In genomic region chr6:157088841-157089240, GRCh38 we compare ENCODE assay signal across 22 cellular contexts.
A peak's percentile ranks its signal among the peaks of the same experiment; 100 is the strongest.
DNase-seq lines count a peak whose midpoint lies in the region; ATAC-seq lines count a peak whose summit lies in the region.
"Had no signal": no experiment of that assay in that cellular context is flagged by ENCODE, and none has a peak within 500 bp of the region (broad histone marks: within the 10 kb centered on the region; RNA-seq: fewer than 3 reads in every experiment).

No MANE protein-coding gene starts in this region.

- peaks cover 14% of the 10 kb centered on the region for H3K4me1 Mint-ChIP-seq in stimulated activated naive CD8-positive, alpha-beta T cell treated with anti-CD3 and anti-CD28 coated beads, Interleukin-15, Interleukin-2, amounts not matched to agents 100 ng/mL and 50 ng/mL, for 24 hours (ENCODE audit: low read depth)
- peaks cover 5% of the 10 kb centered on the region for H3K4me1 Mint-ChIP-seq in stimulated activated naive CD8-positive, alpha-beta T cell treated with anti-CD3 and anti-CD28 coated beads, Interleukin-15, amount 100 ng/mL, for 72 hours
- peaks cover 23% of the 10 kb centered on the region for H3K4me1 Mint-ChIP-seq in activated T-helper 1 cell treated with anti-CD3 and anti-CD28 coated beads, Interleukin-12 subunit alpha, Interleukin-12 subunit beta, Interleukin-2, Interleukin-4 antibody, amounts not matched to agents 30 ng/mL and 10 ng/mL and 1 ng/mL, durations not matched to agents 14 hours and 24 hours and 36 hours (ENCODE audit: low read depth)

- no peak for DNase-seq in stimulated activated naive CD8-positive, alpha-beta T cell treated with anti-CD3 and anti-CD28 coated beads, Interleukin-15, amount 100 ng/mL, for 72 hours
- DNase-seq in dermis blood vessel endothelial cell (peak; percentile 67), myocyte (ENCODE audit: low read depth) (peak; percentile 36), Ammon's horn (ENCODE audit: low spot score) (no peak), hepatic stellate cell (ENCODE audit: low spot score) (no peak)
- DNase-seq in activated T-helper 1 cell treated with anti-CD3 and anti-CD28 coated beads, Interleukin-12 subunit alpha, Interleukin-12 subunit beta, Interleukin-2, Interleukin-4 antibody, amounts not matched to agents 30 ng/mL and 10 ng/mL and 1 ng/mL, durations not matched to agents 14 hours and 24 hours and 36 hours (ENCODE audit: low spot score) = no peak
- DNase-seq: activated CD8-positive, alpha-beta memory T cell treated with anti-CD3 and anti-CD28 coated beads for 24 hours; activated naive CD8-positive, alpha-beta T cell treated with anti-CD3 and anti-CD28 coated beads, Interleukin-2, amount 50 U/mL, for 24 hours; DMS153; effector CD8-positive, alpha-beta T cell; hippocampal formation; NCI-H1092 treated with DMSO at 0.1 percent for 48 hours; NCI-H2107; NCI-H82; nucleus accumbens; PC-9; stimulated activated naive B cell treated with anti-CD40 and anti-IgM and Interleukin-4, amounts not matched to agents 10 μg/mL and 1 μg/mL and 100 μg/mL, for 72 hours; T-helper 9 cell; tibial artery had no signal

- H3K9me3 Mint-ChIP-seq in stimulated activated naive CD8-positive, alpha-beta T cell treated with anti-CD3 and anti-CD28 coated beads, Interleukin-15, Interleukin-2, amounts not matched to agents 100 ng/mL and 50 ng/mL, for 24 hours = no peaks in the 10 kb centered on the region
- no peaks in the 10 kb centered on the region for H3K9me3 Mint-ChIP-seq in stimulated activated naive CD8-positive, alpha-beta T cell treated with anti-CD3 and anti-CD28 coated beads, Interleukin-15, amount 100 ng/mL, for 72 hours
- H3K9me3 Mint-ChIP-seq in activated T-helper 1 cell treated with anti-CD3 and anti-CD28 coated beads, Interleukin-12 subunit alpha, Interleukin-12 subunit beta, Interleukin-2, Interleukin-4 antibody, amounts not matched to agents 30 ng/mL and 10 ng/mL and 1 ng/mL, durations not matched to agents 14 hours and 24 hours and 36 hours = no peaks in the 10 kb centered on the region
- H3K9me3 Mint-ChIP-seq: activated naive CD8-positive, alpha-beta T cell treated with anti-CD3 and anti-CD28 coated beads, Interleukin-2, amount 50 U/mL, for 24 hours; stimulated activated naive B cell treated with anti-CD40 and anti-IgM and Interleukin-4, amounts not matched to agents 10 μg/mL and 1 μg/mL and 100 μg/mL, for 72 hours had no signal

- intact Hi-C loops in activated T-helper 1 cell treated with anti-CD3 and anti-CD28 coated beads, Interleukin-12 subunit alpha, Interleukin-12 subunit beta, Interleukin-2, Interleukin-4 antibody, amounts not matched to agents 30 ng/mL and 10 ng/mL and 1 ng/mL, durations not matched to agents 14 hours and 24 hours and 36 hours (cut with micrococcal nuclease) = loop anchor here (1.0 kb wide), 1 partner anchor 13 kb away; no protein-coding TSS in a partner anchor

- ATAC-seq in stimulated activated naive CD8-positive, alpha-beta T cell treated with anti-CD3 and anti-CD28 coated beads, Interleukin-15, amount 100 ng/mL, for 72 hours = no peak
- no peak for ATAC-seq in HG02938 (IDR thresholded peaks at IDR 0.05; ENCODE audit: unreplicated experiment)
- ATAC-seq: activated CD4-positive, CD25-positive, alpha-beta regulatory T cell treated with anti-CD3 and anti-CD28 coated beads, Interleukin-2, amount 50 U/mL, for 24 hours; activated naive CD8-positive, alpha-beta T cell treated with anti-CD3 and anti-CD28 coated beads, Interleukin-2, amount 50 U/mL, for 24 hours; stimulated activated naive B cell treated with anti-CD40 and anti-IgM and Interleukin-4, amounts not matched to agents 10 μg/mL and 1 μg/mL and 100 μg/mL, for 72 hours had no signal

- H3K36me3 Mint-ChIP-seq in stimulated activated naive CD8-positive, alpha-beta T cell treated with anti-CD3 and anti-CD28 coated beads, Interleukin-15, Interleukin-2, amounts not matched to agents 100 ng/mL and 50 ng/mL, for 24 hours (ENCODE audit: low read depth) = peaks cover 49% of the 10 kb centered on the region
- H3K36me3 Mint-ChIP-seq in activated T-helper 1 cell treated with anti-CD3 and anti-CD28 coated beads, Interleukin-12 subunit alpha, Interleukin-12 subunit beta, Interleukin-2, Interleukin-4 antibody, amounts not matched to agents 30 ng/mL and 10 ng/mL and 1 ng/mL, durations not matched to agents 14 hours and 24 hours and 36 hours (ENCODE audit: low read depth) = peaks cover 20% of the 10 kb centered on the region

- no peak overlapping the region for H3K4me3 Mint-ChIP-seq in stimulated activated naive CD8-positive, alpha-beta T cell treated with anti-CD3 and anti-CD28 coated beads, Interleukin-15, Interleukin-2, amounts not matched to agents 100 ng/mL and 50 ng/mL, for 24 hours
- no peak overlapping the region for H3K4me3 Mint-ChIP-seq in stimulated activated naive CD8-positive, alpha-beta T cell treated with anti-CD3 and anti-CD28 coated beads, Interleukin-15, amount 100 ng/mL, for 72 hours
- H3K4me3 Mint-ChIP-seq in activated T-helper 1 cell treated with anti-CD3 and anti-CD28 coated beads, Interleukin-12 subunit alpha, Interleukin-12 subunit beta, Interleukin-2, Interleukin-4 antibody, amounts not matched to agents 30 ng/mL and 10 ng/mL and 1 ng/mL, durations not matched to agents 14 hours and 24 hours and 36 hours = no peak overlapping the region
- H3K4me3 Mint-ChIP-seq: activated naive CD8-positive, alpha-beta T cell treated with anti-CD3 and anti-CD28 coated beads, Interleukin-2, amount 50 U/mL, for 24 hours; stimulated activated naive B cell treated with anti-CD40 and anti-IgM and Interleukin-4, amounts not matched to agents 10 μg/mL and 1 μg/mL and 100 μg/mL, for 72 hours had no signal

- no peaks in the 10 kb centered on the region for H3K27me3 Mint-ChIP-seq in stimulated activated naive CD8-positive, alpha-beta T cell treated with anti-CD3 and anti-CD28 coated beads, Interleukin-15, Interleukin-2, amounts not matched to agents 100 ng/mL and 50 ng/mL, for 24 hours
- H3K27me3 Mint-ChIP-seq in stimulated activated naive CD8-positive, alpha-beta T cell treated with anti-CD3 and anti-CD28 coated beads, Interleukin-15, amount 100 ng/mL, for 72 hours = no peaks in the 10 kb centered on the region
- H3K27me3 Mint-ChIP-seq in activated T-helper 1 cell treated with anti-CD3 and anti-CD28 coated beads, Interleukin-12 subunit alpha, Interleukin-12 subunit beta, Interleukin-2, Interleukin-4 antibody, amounts not matched to agents 30 ng/mL and 10 ng/mL and 1 ng/mL, durations not matched to agents 14 hours and 24 hours and 36 hours (ENCODE audit: insufficient read depth) = no peaks in the 10 kb centered on the region
- H3K27me3 Mint-ChIP-seq: activated naive CD8-positive, alpha-beta T cell treated with anti-CD3 and anti-CD28 coated beads, Interleukin-2, amount 50 U/mL, for 24 hours; stimulated activated naive B cell treated with anti-CD40 and anti-IgM and Interleukin-4, amounts not matched to agents 10 μg/mL and 1 μg/mL and 100 μg/mL, for 72 hours had no signal

- H3K27ac Mint-ChIP-seq in stimulated activated naive CD8-positive, alpha-beta T cell treated with anti-CD3 and anti-CD28 coated beads, Interleukin-15, Interleukin-2, amounts not matched to agents 100 ng/mL and 50 ng/mL, for 24 hours = peak overlapping the region; percentile 10
- peak overlapping the region in 1 of 2 donors; percentile 43 for H3K27ac Mint-ChIP-seq in stimulated activated naive CD8-positive, alpha-beta T cell treated with anti-CD3 and anti-CD28 coated beads, Interleukin-15, amount 100 ng/mL, for 72 hours
- no peak overlapping the region for H3K27ac Mint-ChIP-seq in activated T-helper 1 cell treated with anti-CD3 and anti-CD28 coated beads, Interleukin-12 subunit alpha, Interleukin-12 subunit beta, Interleukin-2, Interleukin-4 antibody, amounts not matched to agents 30 ng/mL and 10 ng/mL and 1 ng/mL, durations not matched to agents 14 hours and 24 hours and 36 hours
- H3K27ac Mint-ChIP-seq: activated naive CD8-positive, alpha-beta T cell treated with anti-CD3 and anti-CD28 coated beads, Interleukin-2, amount 50 U/mL, for 24 hours; stimulated activated naive B cell treated with anti-CD40 and anti-IgM and Interleukin-4, amounts not matched to agents 10 μg/mL and 1 μg/mL and 100 μg/mL, for 72 hours had no signal

Comparison
In these comparisons a context has a peak if more than half of its experiments do, and no peak if none do; other contexts are left out.
1. DNase-seq: peak in dermis blood vessel endothelial cell (single experiment) and myocyte (single experiment); none in stimulated activated naive CD8-positive, alpha-beta T cell treated with anti-CD3 and anti-CD28 coated beads, Interleukin-15, amount 100 ng/mL, for 72 hours (0 of 2), Ammon's horn (single experiment), hepatic stellate cell (single experiment) and activated T-helper 1 cell treated with anti-CD3 and anti-CD28 coated beads, Interleukin-12 subunit alpha, Interleukin-12 subunit beta, Interleukin-2, Interleukin-4 antibody, amounts not matched to agents 30 ng/mL and 10 ng/mL and 1 ng/mL, durations not matched to agents 14 hours and 24 hours and 36 hours (single experiment).